In the genomic region with DNA sequence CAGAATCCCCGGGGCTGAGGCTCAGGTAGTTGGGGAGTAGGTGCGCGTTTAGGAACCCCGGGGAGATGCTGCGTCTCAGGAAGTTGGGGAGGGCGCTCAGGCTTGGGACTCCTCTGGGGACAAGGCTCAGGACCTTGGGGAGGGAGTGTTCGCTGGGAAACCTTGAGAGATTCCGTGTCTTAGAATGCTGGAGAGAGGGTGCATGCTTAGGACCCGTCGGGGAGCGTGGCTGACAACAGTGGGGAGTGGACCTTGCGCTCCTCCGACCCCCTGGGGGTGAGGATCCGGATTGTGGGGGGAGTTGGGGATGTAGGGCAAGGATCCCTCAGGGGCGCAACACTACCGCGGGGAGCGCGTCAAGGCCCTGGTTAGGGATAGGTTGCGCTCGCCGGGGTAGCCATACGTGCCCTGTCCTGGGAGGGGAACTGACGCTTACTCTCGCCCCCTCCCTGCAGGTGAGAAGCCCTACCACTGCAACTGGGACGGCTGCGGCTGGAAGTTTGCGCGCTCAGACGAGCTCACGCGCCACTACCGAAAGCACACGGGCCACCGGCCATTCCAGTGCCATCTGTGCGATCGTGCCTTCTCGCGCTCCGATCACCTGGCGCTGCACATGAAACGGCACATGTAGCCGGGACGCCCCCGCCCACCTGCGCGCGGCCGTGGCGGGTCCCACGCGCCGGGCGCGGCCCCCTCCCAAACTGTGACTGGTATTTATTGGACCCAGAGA, we compare ENCODE assay signal across 9 cellular contexts. TPM values are rescaled to one million over a fixed set of nuclear protein-coding genes. Genes with fewer than 3 reads are reported as not detected.
DNase-seq lines count a peak whose midpoint lies in the region; ATAC-seq and TF ChIP-seq lines count a peak whose summit lies in the region.
"Had no signal": no experiment of that assay in that cellular context is flagged by ENCODE, and none has a peak within 500 bp of the region (broad histone marks: within the 10 kb centered on the region; RNA-seq: fewer than 3 reads in every experiment).

No MANE protein-coding gene starts in this region.

- H3K4me3 ChIP-seq in ascending aorta (peak overlapping the region; percentile 97 to 99), lower leg skin (ENCODE audit: low read depth, poor library complexity, severe bottlenecking) (peak overlapping the region; percentile 61), testis (peak overlapping the region; percentile 94 to 96)

- peaks cover 5 to 40% of the 10 kb centered on the region in 2 donors for H3K4me1 ChIP-seq in ascending aorta
- H3K4me1 ChIP-seq in testis: peaks cover 33% of the 10 kb centered on the region

- ATAC-seq in Right ventricle myocardium superior (ENCODE audit: poor library complexity) (no peak), GM19035 (IDR thresholded peaks at IDR 0.05; ENCODE audit: unreplicated experiment) (no peak)

- no peaks in the 10 kb centered on the region for H3K27me3 ChIP-seq in ascending aorta
- no peaks in the 10 kb centered on the region for H3K27me3 ChIP-seq in testis

- TF ChIP-seq POLR2A in lower leg skin (IDR thresholded peaks at IDR 0.05) (no peak), testis (IDR thresholded peaks at IDR 0.05) (no peak)

- H3K36me3 ChIP-seq in ascending aorta: peaks cover 23 to 44% of the 10 kb centered on the region in 2 donors
- H3K36me3 ChIP-seq in testis (ENCODE audit: low read depth, missing control alignments): no peaks in the 10 kb centered on the region

- H3K27ac ChIP-seq in ascending aorta (peak overlapping the region; percentile 86 to 96), testis (peak overlapping the region; percentile 87 to 96)

- TF ChIP-seq CTCF in ascending aorta (IDR thresholded peaks at IDR 0.05) (no peak), lower leg skin (IDR thresholded peaks at IDR 0.05) (no peak), testis (IDR thresholded peaks at IDR 0.05) (no peak)

- intact Hi-C loops in Right ventricle myocardium superior (cut with DNase I): no loop called here
- intact Hi-C loops in cardiac septum (cut with DNase I): loop anchor here (2.0 kb wide), 2 partner anchors 16 to 78 kb away; no protein-coding TSS in a partner anchor
- intact Hi-C loops in ascending aorta (cut with DNase I): loop anchor here (10.0 kb wide), 1 partner anchor 1948 kb away; a partner anchor contains a TSS
- intact Hi-C loops in lower leg skin (cut with DNase I; ENCODE audit: low total_unique reads): no loop called here
- intact Hi-C loops in testis (cut with DNase I; ENCODE audit: low total_unique reads): loop anchor here (10.0 kb wide), 1 partner anchor 72 kb away; no protein-coding TSS in a partner anchor

- H3K9me3 ChIP-seq in ascending aorta: no peaks in the 10 kb centered on the region
- no peaks in the 10 kb centered on the region for H3K9me3 ChIP-seq in testis

- 73 to 77% methylated on average over 48 to 55 of the region's 55 CpGs for WGBS in lower leg skin, 2 donors
- 16 to 43% methylated on average over 37 to 55 of the region's 55 CpGs for WGBS in testis, 2 donors

- DNase-seq in Right ventricle myocardium superior (peak; percentile 58), cardiac septum (ENCODE audit: low spot score) (no peak), ascending aorta (ENCODE audit: low spot score in 2 of 2) (no peak), lower leg skin (ENCODE audit: low spot score in 2 of 2) (peak in 1 of 2 donors; percentile 88), testis (no peak), HCEC 1CT (no peak), GF-D8 (lab: John Stamatoyannopoulos, UW) (no peak)
- DNase-seq: DND-41 had no signal

RNA-seq across cellular contexts. Expression of a gene that starts 1.9 kb away (rescaled TPM):
- total RNA-seq in Right ventricle myocardium superior: 67.6 TPM
- 44.6 TPM for total RNA-seq in cardiac septum
- total RNA-seq in ascending aorta: 281 TPM
- total RNA-seq in lower leg skin: 10 to 100 TPM; 12.6 to 27.5 (median 19.9) TPM
- 10 to 100 TPM; 42.4 to 74.9 TPM for total RNA-seq in testis
- polyA plus RNA-seq in testis (ENCODE audit: insufficient read depth, low read depth, low replicate concordance): 40.2 TPM

Comparison
In these comparisons a context has a peak if more than half of its experiments do, and no peak if none do; other contexts are left out.
1. intact Hi-C loops: an anchor here in cardiac septum (2.0 kb wide), ascending aorta (10.0 kb wide) and testis (10.0 kb wide); none called in Right ventricle myocardium superior and lower leg skin.